In genomic region chr5:54298947-54299346, GRCh38 we compare ENCODE assay signal across 27 cellular contexts.
"Had no signal": no experiment of that assay in that cellular context is flagged by ENCODE, and none has a peak within 500 bp of the region (broad histone marks: within the 10 kb centered on the region; RNA-seq: fewer than 3 reads in every experiment).

No MANE protein-coding gene starts in this region.

- H3K9me3 Mint-ChIP-seq: dendritic cell treated with granulocyte-macrophage colony-stimulating factor and Interleukin-4, amounts not matched to agents 40 ng/mL and 50 ng/mL, for 4 days; effector memory CD8-positive, alpha-beta T cell; endodermal cell; immature natural killer cell; memory B cell; naive thymus-derived CD4-positive, alpha-beta T cell had no signal

- FAIRE-seq: endometrium, frontal cortex, keratinocyte had no signal

- H3K4me3 ChIP-seq: colonic mucosa, gastroesophageal sphincter, heart left ventricle, hepatocyte, left lung, lung had no signal

- H3K4me2 ChIP-seq: hepatocyte had no signal

- ATAC-seq: effector memory CD8-positive, alpha-beta T cell; esophagus mucosa; foreskin keratinocyte; gastroesophageal sphincter; heart left ventricle; left cardiac atrium; left lung; left ventricle myocardium superior; naive thymus-derived CD4-positive, alpha-beta T cell had no signal

- H3K27me3 ChIP-seq: colonic mucosa, foreskin keratinocyte, gastroesophageal sphincter, heart left ventricle, hepatocyte, left lung had no signal

- H3K27ac ChIP-seq: colonic mucosa, epithelial cell of prostate, foreskin keratinocyte, gastroesophageal sphincter, heart left ventricle, hepatocyte, left lung had no signal

- H3K27ac Mint-ChIP-seq: dendritic cell treated with granulocyte-macrophage colony-stimulating factor and Interleukin-4, amounts not matched to agents 40 ng/mL and 50 ng/mL, for 4 days; endodermal cell; memory B cell had no signal

- DNase-seq: colonic mucosa; cortex of kidney; effector CD8-positive, alpha-beta T cell; effector memory CD8-positive, alpha-beta T cell; endodermal cell; erythroblast; foreskin keratinocyte; heart left ventricle; hypothalamus; immature natural killer cell; left cardiac atrium; left lung; left ventricle myocardium superior; mammary epithelial cell; mesendoderm; midbrain; naive thymus-derived CD4-positive, alpha-beta T cell had no signal

- H3K36me3 ChIP-seq: colonic mucosa, gastroesophageal sphincter, heart left ventricle, left lung had no signal

- H2AFZ ChIP-seq: hepatocyte had no signal

- H3K9me3 ChIP-seq: colonic mucosa, gastroesophageal sphincter, heart left ventricle, left lung had no signal
